12 cellular contexts compared by ENCODE assay signal in the genomic region with DNA sequence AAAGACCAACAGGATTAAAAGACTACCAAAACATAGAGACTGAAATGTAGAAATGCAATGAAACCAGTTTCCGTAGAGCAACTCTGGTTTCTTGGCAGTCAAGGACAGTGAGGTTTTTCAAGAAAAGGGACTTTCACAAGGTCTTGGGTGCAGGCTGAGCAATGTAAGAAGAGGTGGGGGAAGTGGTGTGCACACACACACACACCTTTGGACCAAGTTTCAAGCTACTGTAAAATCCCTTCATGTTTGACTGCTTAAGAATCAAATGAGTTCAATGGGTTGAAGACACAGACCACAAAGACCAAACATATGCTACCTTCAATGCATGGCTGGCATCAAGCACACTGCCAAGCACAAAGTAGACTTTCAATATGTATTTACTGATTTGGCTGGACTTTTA. TPM values are rescaled to one million over a fixed set of nuclear protein-coding genes. Genes with fewer than 3 reads are reported as not detected.
A peak's percentile ranks its signal among the peaks of the same experiment; 100 is the strongest.
DNase-seq lines count a peak whose midpoint lies in the region; ATAC-seq lines count a peak whose summit lies in the region.
"Had no signal": no experiment of that assay in that cellular context is flagged by ENCODE, and none has a peak within 500 bp of the region (broad histone marks: within the 10 kb centered on the region; RNA-seq: fewer than 3 reads in every experiment).

No MANE protein-coding gene starts in this region.

- no peak overlapping the region for H3K4me3 Mint-ChIP-seq in activated naive CD8-positive, alpha-beta T cell treated with anti-CD3 and anti-CD28 coated beads, Interleukin-2, amount 10 ng/mL, durations not matched to agents 7 days and 5 days
- H3K4me3 Mint-ChIP-seq: central memory CD8-positive, alpha-beta T cell had no signal

- H3K4me1 Mint-ChIP-seq in activated naive CD8-positive, alpha-beta T cell treated with anti-CD3 and anti-CD28 coated beads, Interleukin-2, amount 10 ng/mL, durations not matched to agents 7 days and 5 days = peaks cover 3% of the 10 kb centered on the region
- H3K4me1 Mint-ChIP-seq: central memory CD8-positive, alpha-beta T cell had no signal

- H3K36me3 Mint-ChIP-seq in activated naive CD8-positive, alpha-beta T cell treated with anti-CD3 and anti-CD28 coated beads, Interleukin-2, amount 10 ng/mL, durations not matched to agents 7 days and 5 days = peaks cover 10% of the 10 kb centered on the region

- H3K27me3 Mint-ChIP-seq in activated naive CD8-positive, alpha-beta T cell treated with anti-CD3 and anti-CD28 coated beads, Interleukin-2, amount 10 ng/mL, durations not matched to agents 7 days and 5 days = no peaks in the 10 kb centered on the region
- H3K27me3 Mint-ChIP-seq: central memory CD8-positive, alpha-beta T cell had no signal

- POLR2A ChIA-PET in activated naive CD8-positive, alpha-beta T cell treated with anti-CD3 and anti-CD28 coated beads, Interleukin-2, amount 10 ng/mL, durations not matched to agents 7 days and 5 days (lab: Charles Lee) = interaction anchor here (1.0 kb wide), 1 partner anchor 33 kb away, joined by 3 read pairs; no protein-coding TSS in a partner anchor

- no peak for DNase-seq in activated naive CD8-positive, alpha-beta T cell treated with anti-CD3 and anti-CD28 coated beads, Interleukin-2, amount 10 ng/mL, durations not matched to agents 7 days and 5 days
- DNase-seq in left colon = no peak
- no peak for DNase-seq in NCI-H446 treated with DMSO at 0.1 percent for 48 hours (lab: John Stamatoyannopoulos, UW)
- DNase-seq in 8988T = no peak
- DNase-seq: activated CD4-positive, CD25-positive, alpha-beta regulatory T cell; activated gamma-delta T cell; MV-4-11; stimulated activated CD4-positive, alpha-beta T cell treated with anti-CD3 and anti-CD28 coated beads, Interleukin-2, amount 100 ng/mL, for 48 hours had no signal

- no peak overlapping the region for H3K27ac Mint-ChIP-seq in activated naive CD8-positive, alpha-beta T cell treated with anti-CD3 and anti-CD28 coated beads, Interleukin-2, amount 10 ng/mL, durations not matched to agents 7 days and 5 days

- intact Hi-C loops in left colon (cut with DNase I, micrococcal nuclease) = no loop called here

- ATAC-seq in GM18909 (IDR thresholded peaks at IDR 0.05; ENCODE audit: poor library complexity, unreplicated experiment) (peak; percentile 93), GM21447 (IDR thresholded peaks at IDR 0.05; ENCODE audit: unreplicated experiment) (peak; percentile 97), HG03064 (IDR thresholded peaks at IDR 0.05; ENCODE audit: low read depth, unreplicated experiment) (peak; percentile 88), left colon (no peak)
- peak; percentile 50 for ATAC-seq in activated naive CD8-positive, alpha-beta T cell treated with anti-CD3 and anti-CD28 coated beads, Interleukin-2, amount 10 ng/mL, durations not matched to agents 7 days and 5 days (ENCODE audit: low read depth)

- H3K9me3 Mint-ChIP-seq in activated naive CD8-positive, alpha-beta T cell treated with anti-CD3 and anti-CD28 coated beads, Interleukin-2, amount 10 ng/mL, durations not matched to agents 7 days and 5 days = no peaks in the 10 kb centered on the region
- H3K9me3 Mint-ChIP-seq: central memory CD8-positive, alpha-beta T cell had no signal

RNA-seq across cellular contexts. Expression of a gene that starts 17.8 kb away (rescaled TPM):
- total RNA-seq in activated naive CD8-positive, alpha-beta T cell treated with anti-CD3 and anti-CD28 coated beads, Interleukin-2, amount 10 ng/mL, durations not matched to agents 7 days and 5 days = under 1 TPM; 0.69 to 0.99 TPM
- not detected for total RNA-seq in left colon
